Comparison of ENCODE assay signal across 10 cellular contexts in genomic region chrY:6964727-6965126, GRCh38. TPM values are rescaled to one million over a fixed set of nuclear protein-coding genes. Genes with fewer than 3 reads are reported as not detected.
DNase-seq lines count a peak whose midpoint lies in the region; ATAC-seq and TF ChIP-seq lines count a peak whose summit lies in the region.
"Had no signal": no experiment of that assay in that cellular context is flagged by ENCODE, and none has a peak within 500 bp of the region (broad histone marks: within the 10 kb centered on the region; RNA-seq: fewer than 3 reads in every experiment).

No MANE protein-coding gene starts in this region.

- peak; percentile 74 for ATAC-seq in foreskin keratinocyte
- ATAC-seq in thoracic aorta (ENCODE audit: insufficient number of reproducible peaks, low FRiP score, low read depth) = no peak
- no peak for ATAC-seq in GM19397 (IDR thresholded peaks at IDR 0.05; ENCODE audit: unreplicated experiment)

- H3K9me3 ChIP-seq in thoracic aorta (no peaks in the 10 kb centered on the region), spleen (no peaks in the 10 kb centered on the region)

- DNase-seq in activated naive CD4-positive, alpha-beta T cell treated with Interleukin-2 at 50 U/mL for 16 hours = peak; percentile 6
- no peak for DNase-seq in activated naive CD4-positive, alpha-beta T cell treated with anti-CD3 and anti-CD28 coated beads, Interleukin-2, amount 50 U/mL, for 16 hours
- peak in 3 of 5 donors; percentile 12 to 24 (median 14) for DNase-seq in T-helper 1 cell
- DNase-seq in foreskin keratinocyte = peak in 1 of 2 donors; percentile 34
- DNase-seq in thoracic aorta (ENCODE audit: low spot score) = no peak
- DNase-seq in spleen = no peak
- no peak for DNase-seq in SHP77 treated with DMSO at 0.1 percent for 48 hours (lab: John Stamatoyannopoulos, UW)

- TF ChIP-seq CTCF in foreskin keratinocyte (conservative IDR thresholded peaks at IDR 0.05) (peak; percentile 76), thoracic aorta (IDR thresholded peaks at IDR 0.05) (peak; percentile 55), spleen (IDR thresholded peaks at IDR 0.05 in 8 of 11, conservative IDR thresholded peaks at IDR 0.05 in 3 of 11) (peak in 5 of 11 experiments; percentile 16 to 62 (median 57))

- TF ChIP-seq POLR2A in spleen (IDR thresholded peaks at IDR 0.05) = no peak

- H3K27ac ChIP-seq in foreskin keratinocyte (no peak overlapping the region), thoracic aorta (no peak overlapping the region), spleen (no peak overlapping the region)
- H3K27ac ChIP-seq: neural progenitor cell had no signal

- H3K4me3 ChIP-seq in thoracic aorta (no peak overlapping the region), spleen (no peak overlapping the region)
- H3K4me3 ChIP-seq: neural progenitor cell had no signal

- H3K4me1 ChIP-seq in foreskin keratinocyte = peaks cover 4% of the 10 kb centered on the region
- no peaks in the 10 kb centered on the region for H3K4me1 ChIP-seq in thoracic aorta (ENCODE audit: control insufficient read depth in 1 of 2, low read depth in 2 of 2)
- no peaks in the 10 kb centered on the region for H3K4me1 ChIP-seq in spleen
- H3K4me1 ChIP-seq: neural progenitor cell had no signal

- H3K27me3 ChIP-seq in foreskin keratinocyte = no peaks in the 10 kb centered on the region
- no peaks in the 10 kb centered on the region for H3K27me3 ChIP-seq in thoracic aorta (replicated peaks; ENCODE audit: insufficient read depth)
- no peaks in the 10 kb centered on the region for H3K27me3 ChIP-seq in spleen (replicated peaks in 1 of 7)
- H3K27me3 ChIP-seq: neural progenitor cell had no signal

- no peaks in the 10 kb centered on the region for H3K36me3 ChIP-seq in thoracic aorta
- H3K36me3 ChIP-seq in spleen = no peaks in the 10 kb centered on the region
- H3K36me3 ChIP-seq: neural progenitor cell had no signal

- WGBS in spleen, 5 donors = 1 to 8% (median 6%) methylated on average over 6 to 11 of the region's 11 CpGs; no CpG with 5 or more reads in 2 of the 5 donors

- intact Hi-C loops in spleen (cut with DNase I; ENCODE audit: low total_unique reads) = no loop called here

RNA-seq across cellular contexts. Expression of gene AMELY, which starts 53.2 kb away (rescaled TPM):
- total RNA-seq in foreskin keratinocyte (not detected in 2 replicates), thoracic aorta (not detected), spleen (not detected)
- polyA plus RNA-seq in foreskin keratinocyte (not detected in 2 replicates), spleen (not detected)
- total RNA-seq: Daoy had no signal

RNA-seq across cellular contexts. Expression of gene TBL1Y, which starts 54.2 kb away (rescaled TPM):
- total RNA-seq in foreskin keratinocyte (0.63 and 0.85 TPM in 2 replicates), thoracic aorta (under 1 TPM; 0.27 to 0.28 TPM), spleen (not detected)
- polyA plus RNA-seq in foreskin keratinocyte (0.26 and 0.27 TPM in 2 replicates), spleen (not detected)
- total RNA-seq: Daoy had no signal

Comparison
In these comparisons a context has a peak if more than half of its experiments do, and no peak if none do; other contexts are left out.
1. DNase-seq: peak in activated naive CD4-positive, alpha-beta T cell treated with Interleukin-2 at 50 U/mL for 16 hours (single experiment) and T-helper 1 cell (3 of 5); none in activated naive CD4-positive, alpha-beta T cell treated with anti-CD3 and anti-CD28 coated beads, Interleukin-2, amount 50 U/mL, for 16 hours (single experiment), thoracic aorta (single experiment), spleen (single experiment) and SHP77 treated with DMSO at 0.1 percent for 48 hours (single experiment).